1 cellular context compared by ENCODE assay signal in the genomic region with DNA sequence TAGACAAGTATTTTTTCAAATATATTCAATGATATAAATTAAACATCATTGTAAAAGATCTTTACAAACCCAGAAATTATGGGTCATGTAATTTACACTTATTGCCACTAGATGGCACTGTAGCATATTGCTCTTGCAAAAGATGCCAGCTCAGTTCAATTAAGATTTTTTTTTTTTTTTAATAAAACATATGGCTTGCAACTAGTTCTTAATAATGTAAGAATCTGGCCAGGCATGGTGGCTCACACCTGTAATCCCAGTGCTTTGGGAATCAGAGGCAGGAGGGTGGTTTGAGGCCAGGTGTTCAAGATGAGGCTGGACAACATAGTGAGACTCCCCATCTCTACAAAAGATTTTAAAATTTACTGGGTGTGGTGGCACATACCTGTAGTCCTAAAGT.
A peak's percentile ranks its signal among the peaks of the same experiment; 100 is the strongest.
TF ChIP-seq lines count a peak whose summit lies in the region.

No MANE protein-coding gene starts in this region.

TF ChIP-seq in HEK293, 187 proteins besides CTCF, POLR2A, EP300 and RAD21 (continued from another document):
- TF ChIP-seq, protein P1, sequence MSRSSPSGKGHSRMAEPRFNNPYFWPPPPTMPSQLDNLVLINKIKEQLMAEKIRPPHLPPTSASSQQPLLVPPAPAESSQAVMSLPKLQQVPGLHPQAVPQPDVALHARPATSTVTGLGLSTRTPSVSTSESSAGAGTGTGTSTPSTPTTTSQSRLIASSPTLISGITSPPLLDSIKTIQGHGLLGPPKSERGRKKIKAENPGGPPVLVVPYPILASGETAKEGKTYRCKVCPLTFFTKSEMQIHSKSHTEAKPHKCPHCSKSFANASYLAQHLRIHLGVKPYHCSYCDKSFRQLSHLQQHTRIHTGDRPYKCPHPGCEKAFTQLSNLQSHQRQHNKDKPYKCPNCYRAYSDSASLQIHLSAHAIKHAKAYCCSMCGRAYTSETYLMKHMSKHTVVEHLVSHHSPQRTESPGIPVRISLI (tag by site-specific recombination; IDR thresholded peaks at IDR 0.05): peak; percentile 87
- TF ChIP-seq, protein P2, sequence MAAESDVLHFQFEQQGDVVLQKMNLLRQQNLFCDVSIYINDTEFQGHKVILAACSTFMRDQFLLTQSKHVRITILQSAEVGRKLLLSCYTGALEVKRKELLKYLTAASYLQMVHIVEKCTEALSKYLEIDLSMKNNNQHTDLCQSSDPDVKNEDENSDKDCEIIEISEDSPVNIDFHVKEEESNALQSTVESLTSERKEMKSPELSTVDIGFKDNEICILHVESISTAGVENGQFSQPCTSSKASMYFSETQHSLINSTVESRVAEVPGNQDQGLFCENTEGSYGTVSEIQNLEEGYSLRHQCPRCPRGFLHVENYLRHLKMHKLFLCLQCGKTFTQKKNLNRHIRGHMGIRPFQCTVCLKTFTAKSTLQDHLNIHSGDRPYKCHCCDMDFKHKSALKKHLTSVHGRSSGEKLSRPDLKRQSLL (tag by site-specific recombination; IDR thresholded peaks at IDR 0.05): no peak
- no peak for TF ChIP-seq YY1 (tag by site-specific recombination; IDR thresholded peaks at IDR 0.05)
- 0 out of 2 replicates have a peak, but pooled peaks have one; percentile 18 for TF ChIP-seq ZNF629 (tag by site-specific recombination; IDR thresholded peaks at IDR 0.05)
